22 cellular contexts compared by ENCODE assay signal in genomic region chr10:126926568-126926967, GRCh38.
"Had no signal": no experiment of that assay in that cellular context is flagged by ENCODE, and none has a peak within 500 bp of the region (broad histone marks: within the 10 kb centered on the region; RNA-seq: fewer than 3 reads in every experiment).

No MANE protein-coding gene starts in this region.

- H3K27me3 ChIP-seq: neural progenitor cell, ovary, right lobe of liver, stomach, thyroid gland had no signal

- ATAC-seq: effector memory CD8-positive, alpha-beta T cell; left ventricle myocardium superior; lower lobe of right lung; natural killer cell; right lobe of liver; stimulated activated effector memory CD8-positive, alpha-beta T cell treated with anti-CD3 and anti-CD28 coated beads, Interleukin-12 subunit alpha, Interleukin-12 subunit beta, amount 100 ng/mL, for 72 hours had no signal

- H3K4me3 Mint-ChIP-seq: effector memory CD8-positive, alpha-beta T cell; immature natural killer cell; memory B cell; natural killer cell; neural progenitor cell; stimulated activated effector memory CD8-positive, alpha-beta T cell treated with anti-CD3 and anti-CD28 coated beads, Interleukin-12 subunit alpha, Interleukin-12 subunit beta, amount 100 ng/mL, for 72 hours; type B pancreatic cell had no signal

- H3K4me1 Mint-ChIP-seq: immature natural killer cell; memory B cell; natural killer cell; stimulated activated effector memory CD8-positive, alpha-beta T cell treated with anti-CD3 and anti-CD28 coated beads, Interleukin-12 subunit alpha, Interleukin-12 subunit beta, amount 100 ng/mL, for 72 hours had no signal

- DNase-seq: dermis blood vessel endothelial cell; effector memory CD8-positive, alpha-beta T cell; hypothalamus; immature natural killer cell; islet precursor cell; left ventricle myocardium superior; lower lobe of right lung; natural killer cell; ovary; right lobe of liver; small intestine; stimulated activated CD4-positive, alpha-beta T cell treated with anti-CD3 and anti-CD28 coated beads, Interleukin-12 subunit alpha, Interleukin-12 subunit beta, amount 100 ng/mL, for 4 hours; stimulated activated CD4-positive, alpha-beta T cell treated with anti-CD3 and anti-CD28 coated beads, Interleukin-2, amount 100 ng/mL, for 24 hours; stimulated activated CD4-positive, alpha-beta T cell treated with anti-CD3 and anti-CD28 coated beads, Interleukin-4, amount 100 ng/mL, for 24 hours; stimulated activated naive CD4-positive, alpha-beta T cell treated with Interleukin-2 at 50 U/mL for 16 hours; stomach; thyroid gland had no signal

- H3K36me3 ChIP-seq: neural progenitor cell, ovary, right lobe of liver, thyroid gland had no signal

- H3K36me3 Mint-ChIP-seq: immature natural killer cell; memory B cell; natural killer cell; stimulated activated effector memory CD8-positive, alpha-beta T cell treated with anti-CD3 and anti-CD28 coated beads, Interleukin-12 subunit alpha, Interleukin-12 subunit beta, amount 100 ng/mL, for 72 hours had no signal

- H3K9me3 ChIP-seq: lower lobe of right lung, ovary, right lobe of liver, stomach, thyroid gland had no signal

- H3K27me3 Mint-ChIP-seq: effector memory CD8-positive, alpha-beta T cell; memory B cell; type B pancreatic cell had no signal

- H3K27ac Mint-ChIP-seq: effector memory CD8-positive, alpha-beta T cell; immature natural killer cell; memory B cell; natural killer cell; neural progenitor cell; stimulated activated effector memory CD8-positive, alpha-beta T cell treated with anti-CD3 and anti-CD28 coated beads, Interleukin-12 subunit alpha, Interleukin-12 subunit beta, amount 100 ng/mL, for 72 hours had no signal

- H3K9me3 Mint-ChIP-seq: natural killer cell; neural progenitor cell; stimulated activated effector memory CD8-positive, alpha-beta T cell treated with anti-CD3 and anti-CD28 coated beads, Interleukin-12 subunit alpha, Interleukin-12 subunit beta, amount 100 ng/mL, for 72 hours; type B pancreatic cell had no signal

- H3K4me3 ChIP-seq: coronary artery, lower lobe of right lung, neural progenitor cell, ovary, right lobe of liver, stomach, thyroid gland had no signal

- H3K27ac ChIP-seq: coronary artery, lower lobe of right lung, neural progenitor cell, ovary, right lobe of liver, stomach, thyroid gland had no signal
